3 cellular contexts compared by ENCODE assay signal in the genomic region with DNA sequence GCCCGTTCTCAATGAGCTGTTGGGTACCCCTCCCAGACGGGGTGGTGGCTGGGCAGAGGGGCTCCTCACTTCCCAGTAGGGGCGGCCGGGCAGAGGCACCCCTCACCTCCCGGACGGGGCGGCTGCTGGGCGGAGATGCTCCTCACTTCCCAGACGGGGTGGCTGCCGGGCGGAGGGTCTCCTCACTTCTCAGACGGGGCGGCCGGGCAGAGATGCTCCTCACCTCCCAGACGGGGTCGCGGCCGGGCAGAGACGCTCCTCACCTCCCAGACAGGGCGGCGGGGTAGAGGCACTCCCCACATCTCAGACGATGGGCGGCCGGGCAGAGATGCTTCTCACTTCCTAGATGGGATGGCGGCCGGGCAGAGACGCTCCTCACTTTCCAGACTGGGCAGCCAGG. TPM values are rescaled to one million over a fixed set of nuclear protein-coding genes. Genes with fewer than 3 reads are reported as not detected.
"Had no signal": no experiment of that assay in that cellular context is flagged by ENCODE, and none has a peak within 500 bp of the region (broad histone marks: within the 10 kb centered on the region; RNA-seq: fewer than 3 reads in every experiment).

No MANE protein-coding gene starts in this region.

RNA-seq across cellular contexts. Expression of a gene that starts 57.2 kb away (rescaled TPM):
- total RNA-seq: activated T-helper 1 cell treated with anti-CD3 and anti-CD28 coated beads, Interleukin-12 subunit alpha, Interleukin-12 subunit beta, Interleukin-2, Interleukin-4 antibody, amounts not matched to agents 30 ng/mL and 10 ng/mL and 1 ng/mL, durations not matched to agents 14 hours and 24 hours and 36 hours; activated T-helper 2 cell treated with anti-CD3 and anti-CD28 coated beads, Interferon-gamma antibody, Interleukin-2, Interleukin-4, amounts not matched to agents 10 μg/mL and 5 μg/mL and 100 μg/mL, durations not matched to agents 14 hours and 24 hours and 36 hours; ascending aorta had no signal
